ENCODE assay signal across 15 cellular contexts in the genomic region with DNA sequence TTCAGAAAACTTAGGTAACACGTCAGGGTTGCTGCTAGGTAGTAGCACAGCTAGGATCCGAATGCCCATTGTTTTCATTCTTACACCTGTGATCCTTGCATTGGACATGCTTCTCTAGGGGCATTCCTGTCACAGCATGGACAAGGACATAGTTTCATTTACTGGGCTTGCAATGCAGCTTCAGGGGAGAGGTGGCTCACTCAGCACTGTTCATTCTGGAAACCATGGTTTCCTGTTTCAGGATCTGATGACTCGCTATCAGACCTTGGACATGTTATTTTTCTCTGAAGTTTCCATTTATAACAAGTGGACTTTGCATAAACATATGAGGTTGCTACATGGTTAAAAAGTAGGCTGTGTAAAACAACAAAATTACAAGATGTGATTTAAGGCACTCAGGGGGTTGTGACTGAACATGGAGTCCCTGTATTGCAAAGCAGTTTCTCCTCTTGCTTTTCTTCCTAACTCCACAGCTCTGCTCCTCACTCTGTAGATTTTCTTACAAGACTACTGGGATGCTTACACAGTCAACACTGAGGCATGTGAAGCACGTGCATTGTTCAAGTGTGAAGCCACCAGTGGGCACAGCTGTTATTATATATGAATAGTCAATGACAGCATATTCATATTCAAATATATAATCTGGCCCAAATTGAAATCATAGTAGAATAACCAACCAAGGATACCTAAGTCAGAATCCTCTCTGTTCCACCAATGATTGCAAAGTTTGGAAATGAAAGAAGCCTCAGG.
DNase-seq lines count a peak whose midpoint lies in the region; TF ChIP-seq lines count a peak whose summit lies in the region.
"Had no signal": no experiment of that assay in that cellular context is flagged by ENCODE, and none has a peak within 500 bp of the region (broad histone marks: within the 10 kb centered on the region; RNA-seq: fewer than 3 reads in every experiment).

No MANE protein-coding gene starts in this region.

- intact Hi-C loops in Calu3 (cut with micrococcal nuclease; ENCODE audit: unreplicated experiment), result no loop called here

- H3K4me3 ChIP-seq in KMS-11 (IDR thresholded peaks at IDR 0.05; ENCODE audit: insufficient read depth, low read depth, low read length) (no peak overlapping the region), epithelial cell of esophagus (ENCODE audit: low read length) (no peak overlapping the region), coronary artery (no peak overlapping the region)
- H3K4me3 ChIP-seq: BLaER1 treated with 17β-estradiol and CSF1 and Interleukin-3, amounts not matched to agents 10 nM and 100 nM; PC-9 had no signal

- peaks cover 25% of the 10 kb centered on the region for H3K4me1 ChIP-seq in KMS-11 (ENCODE audit: low read depth, poor library complexity, severe bottlenecking)

- H3K27ac Mint-ChIP-seq in Calu3 (ENCODE audit: unreplicated experiment) (peak overlapping the region; percentile 94), nephron (peak overlapping the region; percentile 47 to 83 (median 58))
- H3K27ac Mint-ChIP-seq in activated naive CD8-positive, alpha-beta T cell treated with anti-CD3 and anti-CD28 coated beads for 36 hours, result no peak overlapping the region
- H3K27ac Mint-ChIP-seq: activated CD4-positive, alpha-beta T cell treated with anti-CD3 and anti-CD28 coated beads, Interleukin-2, amount 10 ng/mL, durations not matched to agents 24 days and 14 days; T-cell had no signal

- no peaks in the 10 kb centered on the region for H3K27me3 ChIP-seq in KMS-11 (ENCODE audit: insufficient read depth, low read depth)
- H3K27me3 ChIP-seq: BLaER1 treated with 17β-estradiol and CSF1 and Interleukin-3, amounts not matched to agents 10 nM and 100 nM had no signal

- H3K9ac ChIP-seq in KMS-11, result no peak overlapping the region
- H3K9ac ChIP-seq: BLaER1 treated with 17β-estradiol and CSF1 and Interleukin-3, amounts not matched to agents 10 nM and 100 nM had no signal

- no peak for DNase-seq in Calu3
- DNase-seq in epithelial cell of esophagus (ENCODE audit: low read depth), result peak; percentile 11
- DNase-seq in amniotic stem cell (lab: John Stamatoyannopoulos, UW), result no peak
- DNase-seq in activated naive CD8-positive, alpha-beta T cell treated with anti-CD3 and anti-CD28 coated beads for 36 hours, result no peak
- DNase-seq in NCI-H1930 (lab: John Stamatoyannopoulos, UW), result no peak
- no peak for DNase-seq in coronary artery (ENCODE audit: low spot score)
- DNase-seq: activated CD4-positive, alpha-beta T cell treated with anti-CD3 and anti-CD28 coated beads, Interleukin-2, amount 10 ng/mL, durations not matched to agents 24 days and 14 days; PC-9; stimulated activated CD4-positive, alpha-beta T cell treated with anti-CD3 and anti-CD28 coated beads, Interleukin-4, amount 100 ng/mL, for 1 hour; stimulated activated naive CD8-positive, alpha-beta T cell treated with anti-CD3 and anti-CD28 coated beads, Interleukin-15, Interleukin-2, amounts not matched to agents 100 U/mL and 50 U/mL, for 24 hours; T-cell had no signal

- peak overlapping the region; percentile 15; the same call in 1 of the 2 replicates for H3K4me2 ChIP-seq in KMS-11
- H3K4me2 ChIP-seq: PC-9 had no signal

- H4K20me1 ChIP-seq in KMS-11 (ENCODE audit: insufficient read depth), result no peaks in the 10 kb centered on the region
- H4K20me1 ChIP-seq: BLaER1 treated with 17β-estradiol and CSF1 and Interleukin-3, amounts not matched to agents 10 nM and 100 nM had no signal

- H2AFZ ChIP-seq in KMS-11 (ENCODE audit: low read depth), result peak overlapping the region; percentile 9; the same call in 1 of the 2 replicates
- H2AFZ ChIP-seq: PC-9 had no signal

- BruUV-seq in Calu3 (replicated peaks; lab: Mats Ljungman, UMichigan), result no TSS peak

- CTCF ChIA-PET in Calu3 (lab: Charles Lee), result interaction anchor here (0.6 to 2.7 kb wide), 4 partner anchors 11 to 71 kb away, joined by 3 to 23 read pairs (median 4); no protein-coding TSS in a partner anchor

- TF ChIP-seq CTCF in Calu3 (IDR thresholded peaks at IDR 0.05; ENCODE audit: unreplicated experiment) (no peak), KMS-11 (conservative IDR thresholded peaks at IDR 0.05; ENCODE audit: low read depth, low read length) (no peak), epithelial cell of esophagus (IDR thresholded peaks at IDR 0.05; ENCODE audit: insufficient read depth, low read depth, low read length, missing control alignments) (no peak), nephron (IDR thresholded peaks at IDR 0.05; ENCODE audit: unreplicated experiment in 3 of 3) (no peak), coronary artery (IDR thresholded peaks at IDR 0.05) (no peak)

- no peak overlapping the region for H3K4me3 Mint-ChIP-seq in Calu3 (ENCODE audit: low read depth, unreplicated experiment)
- H3K4me3 Mint-ChIP-seq in nephron, result no peak overlapping the region
- H3K4me3 Mint-ChIP-seq in activated naive CD8-positive, alpha-beta T cell treated with anti-CD3 and anti-CD28 coated beads for 36 hours, result no peak overlapping the region
- H3K4me3 Mint-ChIP-seq: activated CD4-positive, alpha-beta T cell treated with anti-CD3 and anti-CD28 coated beads, Interleukin-2, amount 10 ng/mL, durations not matched to agents 24 days and 14 days; activated T-helper 17 cell treated with anti-CD3 and anti-CD28 coated beads, Interleukin-2, amount 50 U/mL, for 72 hours; T-cell had no signal

- no peaks in the 10 kb centered on the region for H3K36me3 ChIP-seq in KMS-11 (ENCODE audit: insufficient read depth)
- H3K36me3 ChIP-seq: BLaER1 treated with 17β-estradiol and CSF1 and Interleukin-3, amounts not matched to agents 10 nM and 100 nM had no signal

- H3K9me3 Mint-ChIP-seq in Calu3 (ENCODE audit: low read depth, unreplicated experiment) (peaks cover 2% of the 10 kb centered on the region), nephron (no peaks in the 10 kb centered on the region)
- H3K9me3 Mint-ChIP-seq in activated naive CD8-positive, alpha-beta T cell treated with anti-CD3 and anti-CD28 coated beads for 36 hours, result peaks cover 2% of the 10 kb centered on the region
- H3K9me3 Mint-ChIP-seq: activated T-helper 17 cell treated with anti-CD3 and anti-CD28 coated beads, Interleukin-2, amount 50 U/mL, for 72 hours had no signal

- H3K4me1 Mint-ChIP-seq in Calu3 (ENCODE audit: low read depth, unreplicated experiment) (peaks cover 44% of the 10 kb centered on the region), nephron (peaks cover 24% of the 10 kb centered on the region)
- no peaks in the 10 kb centered on the region for H3K4me1 Mint-ChIP-seq in activated naive CD8-positive, alpha-beta T cell treated with anti-CD3 and anti-CD28 coated beads for 36 hours

- no peaks in the 10 kb centered on the region for H3K27me3 Mint-ChIP-seq in Calu3 (ENCODE audit: unreplicated experiment)
- H3K27me3 Mint-ChIP-seq in nephron (ENCODE audit: low read depth), result peaks cover 4% of the 10 kb centered on the region
- peaks cover 9% of the 10 kb centered on the region for H3K27me3 Mint-ChIP-seq in activated naive CD8-positive, alpha-beta T cell treated with anti-CD3 and anti-CD28 coated beads for 36 hours
- H3K27me3 Mint-ChIP-seq: activated CD4-positive, alpha-beta T cell treated with anti-CD3 and anti-CD28 coated beads, Interleukin-2, amount 10 ng/mL, durations not matched to agents 24 days and 14 days; activated T-helper 17 cell treated with anti-CD3 and anti-CD28 coated beads, Interleukin-2, amount 50 U/mL, for 72 hours had no signal

- peaks cover 6% of the 10 kb centered on the region for H3K36me3 Mint-ChIP-seq in Calu3 (ENCODE audit: insufficient read depth, unreplicated experiment)
- no peaks in the 10 kb centered on the region for H3K36me3 Mint-ChIP-seq in nephron (ENCODE audit: low read depth)
- no peaks in the 10 kb centered on the region for H3K36me3 Mint-ChIP-seq in activated naive CD8-positive, alpha-beta T cell treated with anti-CD3 and anti-CD28 coated beads for 36 hours
- H3K36me3 Mint-ChIP-seq: T-cell had no signal

- H3K27ac ChIP-seq in KMS-11, result no peak overlapping the region; the same call in 1 of the 2 replicates
- H3K27ac ChIP-seq in coronary artery, result no peak overlapping the region
- H3K27ac ChIP-seq: BLaER1 treated with 17β-estradiol and CSF1 and Interleukin-3, amounts not matched to agents 10 nM and 100 nM; PC-9 had no signal

- H3K79me2 ChIP-seq in KMS-11 (ENCODE audit: insufficient read depth, low read depth), result no peaks in the 10 kb centered on the region
